ENCODE assay signal across 8 cellular contexts in the genomic region with DNA sequence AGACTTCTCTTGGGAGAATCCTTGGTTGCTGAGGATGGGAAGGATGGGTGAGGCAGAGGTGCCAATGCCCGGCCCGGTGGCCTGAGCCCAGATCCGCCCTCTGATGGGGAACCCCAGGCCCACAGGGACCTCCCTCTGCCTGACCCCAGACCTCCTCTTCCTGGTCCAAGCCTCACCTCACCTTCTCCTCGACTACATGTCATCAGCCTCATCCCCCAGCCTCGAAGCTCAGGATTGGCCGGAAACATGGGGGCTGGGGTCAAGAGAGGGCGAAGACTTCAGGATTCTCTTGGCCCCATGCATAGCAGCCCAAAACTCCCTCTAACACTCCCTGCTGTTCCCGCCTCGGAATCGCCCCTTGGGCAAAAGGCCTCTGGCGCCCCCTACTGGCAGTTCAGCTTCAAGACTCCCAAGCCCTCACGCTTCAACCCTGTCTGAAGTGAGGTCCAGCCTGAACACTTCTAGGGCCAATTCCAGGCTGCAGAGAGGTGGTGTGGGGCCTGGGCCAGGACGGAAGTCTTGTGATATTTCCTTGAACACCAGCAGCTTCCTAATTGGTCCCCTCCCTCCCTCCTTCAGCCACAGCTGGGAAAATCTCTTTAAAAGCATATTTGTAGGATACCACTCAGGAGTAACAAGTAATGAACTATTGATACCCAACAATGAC. TPM values are rescaled to one million over a fixed set of nuclear protein-coding genes. Genes with fewer than 3 reads are reported as not detected.
DNase-seq lines count a peak whose midpoint lies in the region; ATAC-seq, FAIRE-seq and TF ChIP-seq lines count a peak whose summit lies in the region.

No MANE protein-coding gene starts in this region.

- peak; percentile 77 to 84 (median 82) for DNase-seq in CD4-positive, CD25-positive, alpha-beta regulatory T cell
- DNase-seq in HEK293T (ENCODE audit: extremely low spot score) (peak; percentile 86), NCI-H345 (lab: John Stamatoyannopoulos, UW) (peak; percentile 83), mammary epithelial cell (peak; percentile 70), keratinocyte (ENCODE audit: low read depth, low spot score) (no peak)
- DNase-seq in activated CD4-positive, CD25-positive, alpha-beta regulatory T cell treated with anti-CD3 and anti-CD28 coated beads, Interleukin-2, amount 50 U/mL, for 16 hours (ENCODE audit: low read depth, low spot score) = peak; percentile 80
- DNase-seq in stimulated activated CD4-positive, alpha-beta T cell treated with anti-CD3 and anti-CD28 coated beads, Interleukin-1b, Interleukin-23, amount 100 ng/mL, for 4 hours (ENCODE audit: low read depth in 2 of 2) = peak; percentile 92 to 96

- H3K9me1 ChIP-seq in keratinocyte (ENCODE audit: control insufficient read depth, extremely low read depth, insufficient read depth, low read length) = no peaks in the 10 kb centered on the region

- peak overlapping the region in 1 of 4 donors; percentile 14 for H3K4me3 Mint-ChIP-seq in CD4-positive, CD25-positive, alpha-beta regulatory T cell

- CTCF ChIA-PET in HEK293T (lab: Yijun Ruan, JAX) = interaction anchor here (0.8 to 3.0 kb wide), 9 partner anchors 9 to 166 kb away, joined by 3 to 28 read pairs (median 6); no protein-coding TSS in a partner anchor
- CTCF ChIA-PET in mammary epithelial cell (lab: Charles Lee; ENCODE audit: low non-redundant PET) = interaction anchor here (2.1 kb wide), 1 partner anchor 109 kb away, joined by 5 read pairs; no protein-coding TSS in a partner anchor

- no peak overlapping the region for H3K27ac ChIP-seq in CD4-positive, CD25-positive, alpha-beta regulatory T cell (ENCODE audit: insufficient read depth, low read length, poor library complexity, severe bottlenecking)
- no peak overlapping the region for H3K27ac ChIP-seq in mammary epithelial cell (ENCODE audit: insufficient read depth, low read depth, low read length)
- no peak overlapping the region for H3K27ac ChIP-seq in keratinocyte (ENCODE audit: control insufficient read depth, insufficient read depth, low read length)

- H3K27me3 ChIP-seq in CD4-positive, CD25-positive, alpha-beta regulatory T cell (ENCODE audit: control insufficient read depth, insufficient read depth, low read length) = peaks cover 4% of the 10 kb centered on the region
- H3K27me3 ChIP-seq in mammary epithelial cell (ENCODE audit: insufficient read depth, low read length) = no peaks in the 10 kb centered on the region
- peaks cover 10% of the 10 kb centered on the region for H3K27me3 ChIP-seq in keratinocyte (ENCODE audit: control insufficient read depth, extremely low read depth, insufficient read depth, low read length)

- peak overlapping the region in 1 of 3 donors; percentile 73 for H3K27ac Mint-ChIP-seq in CD4-positive, CD25-positive, alpha-beta regulatory T cell

- ATAC-seq in CD4-positive, CD25-positive, alpha-beta regulatory T cell (ENCODE audit: low read depth in 2 of 2) = peak; percentile 82 to 87
- no peak for ATAC-seq in GM19328 (IDR thresholded peaks at IDR 0.05; ENCODE audit: unreplicated experiment)

- POLR2A ChIA-PET in HEK293T (lab: Yijun Ruan, JAX) = interaction anchor here (1.3 to 2.1 kb wide), 2 partner anchors 108 to 237 kb away, joined by 4 to 5 read pairs; a partner anchor contains a TSS

- H2AFZ ChIP-seq in mammary epithelial cell (ENCODE audit: low read depth, low read length) = peak overlapping the region; percentile 12
- no peak overlapping the region for H2AFZ ChIP-seq in keratinocyte (ENCODE audit: control insufficient read depth, low read length)

- dilution Hi-C loops in mammary epithelial cell (cut with HindIII; ENCODE audit: low sequenced_read_pairs) = loop anchor here (5.0 to 10.0 kb wide), 4 partner anchors 78 to 249 kb away; no protein-coding TSS in a partner anchor
- dilution Hi-C loops in keratinocyte (cut with MboI; ENCODE audit: extremely low pct_ligation_motif_present, low sequenced_read_pairs) = no loop called here

- no peaks in the 10 kb centered on the region for H4K20me1 ChIP-seq in mammary epithelial cell (ENCODE audit: insufficient read depth, low read length)
- H4K20me1 ChIP-seq in keratinocyte (ENCODE audit: control insufficient read depth, extremely low read depth, insufficient read depth, low read length) = no peaks in the 10 kb centered on the region

- no peak overlapping the region for H3K4me2 ChIP-seq in mammary epithelial cell (ENCODE audit: insufficient read depth, low read depth, low read length)
- H3K4me2 ChIP-seq in keratinocyte (ENCODE audit: control insufficient read depth, extremely low read depth, insufficient read depth, low read depth, low read length) = no peak overlapping the region

- peaks cover 4% of the 10 kb centered on the region for H3K4me1 ChIP-seq in CD4-positive, CD25-positive, alpha-beta regulatory T cell (ENCODE audit: control insufficient read depth, insufficient read depth, low read length, poor library complexity, severe bottlenecking)
- peaks cover 30% of the 10 kb centered on the region for H3K4me1 ChIP-seq in mammary epithelial cell (ENCODE audit: insufficient read depth, low read length)
- peaks cover 23% of the 10 kb centered on the region for H3K4me1 ChIP-seq in keratinocyte (ENCODE audit: control insufficient read depth, extremely low read depth, insufficient read depth, low read length)

- TF ChIP-seq CTCF in mammary epithelial cell (conservative IDR thresholded peaks at IDR 0.05 in 1 of 2, IDR thresholded peaks at IDR 0.05 in 1 of 2; ENCODE audit: extremely low read depth in 1 of 2, insufficient read depth in 1 of 2, low read depth in 1 of 2, low read length in 2 of 2) (peak; percentile 98 to 99), keratinocyte (optimal IDR thresholded peaks at IDR 0.05 in 1 of 3, IDR thresholded peaks at IDR 0.05 in 1 of 3, conservative IDR thresholded peaks at IDR 0.05 in 1 of 3; ENCODE audit: extremely low read depth in 1 of 3, insufficient read depth in 2 of 3, low read length in 3 of 3) (peak; percentile 94 to 99 (median 97))

- in situ Hi-C loops in mammary epithelial cell (cut with MboI; ENCODE audit: low sequenced_read_pairs in 2 of 2) = loop anchor here (5.0 to 10.0 kb wide), 3 partner anchors 108 to 251 kb away; a partner anchor contains a TSS

- peaks cover 0 to 16% (median 5%) of the 10 kb centered on the region in 4 donors for H3K4me1 Mint-ChIP-seq in CD4-positive, CD25-positive, alpha-beta regulatory T cell

- BruUV-seq in mammary epithelial cell (replicated peaks; lab: Mats Ljungman, UMichigan) = no TSS peak

- peaks cover 11% of the 10 kb centered on the region for H3K27me3 Mint-ChIP-seq in CD4-positive, CD25-positive, alpha-beta regulatory T cell

- H3K36me3 ChIP-seq in CD4-positive, CD25-positive, alpha-beta regulatory T cell (ENCODE audit: control insufficient read depth, insufficient read depth, low read length) = no peaks in the 10 kb centered on the region
- H3K36me3 ChIP-seq in mammary epithelial cell (ENCODE audit: insufficient read depth, low read length) (no peaks in the 10 kb centered on the region), keratinocyte (ENCODE audit: control insufficient read depth in 2 of 2, extremely low read depth in 1 of 2, insufficient read depth in 2 of 2, low read length in 2 of 2) (no peaks in the 10 kb centered on the region)

- peaks cover 0 to 3% (median 0%) of the 10 kb centered on the region in 7 donors for H3K9me3 Mint-ChIP-seq in CD4-positive, CD25-positive, alpha-beta regulatory T cell

- WGBS in mammary epithelial cell (ENCODE audit: low coverage, missing lambda C conversion rate) = 2% methylated on average over 7 of the region's 13 CpGs

- no peaks in the 10 kb centered on the region for H3K36me3 Mint-ChIP-seq in CD4-positive, CD25-positive, alpha-beta regulatory T cell

- FAIRE-seq in keratinocyte (lab: Jason Lieb, UNC) = peak; percentile 17

- H3K9ac ChIP-seq in mammary epithelial cell (ENCODE audit: insufficient read depth, low read length) (no peak overlapping the region), keratinocyte (ENCODE audit: control insufficient read depth, extremely low read depth, insufficient read depth, low read length) (no peak overlapping the region)

- H3K79me2 ChIP-seq in mammary epithelial cell (ENCODE audit: insufficient read depth, low read length) (no peaks in the 10 kb centered on the region), keratinocyte (ENCODE audit: control insufficient read depth, insufficient read depth, low read length) (no peaks in the 10 kb centered on the region)

- intact Hi-C loops in mammary epithelial cell (cut with micrococcal nuclease) = loop anchor here (1.0 kb wide), 5 partner anchors 68 to 250 kb away; a partner anchor contains a TSS

- H3K9me3 ChIP-seq in CD4-positive, CD25-positive, alpha-beta regulatory T cell (ENCODE audit: control insufficient read depth in 2 of 2, low read length in 2 of 2) = no peaks in the 10 kb centered on the region
- no peaks in the 10 kb centered on the region for H3K9me3 ChIP-seq in mammary epithelial cell (replicated peaks; ENCODE audit: insufficient read depth, low read length)
- no peaks in the 10 kb centered on the region for H3K9me3 ChIP-seq in keratinocyte (ENCODE audit: control insufficient read depth, low read depth, low read length)

- no peak overlapping the region for H3K4me3 ChIP-seq in CD4-positive, CD25-positive, alpha-beta regulatory T cell (ENCODE audit: low read depth, low read length)
- no peak overlapping the region for H3K4me3 ChIP-seq in mammary epithelial cell (replicated peaks in 1 of 3; ENCODE audit: insufficient read depth in 1 of 3, low read depth in 2 of 3, low read length in 3 of 3)
- H3K4me3 ChIP-seq in keratinocyte (ENCODE audit: control insufficient read depth in 2 of 3, extremely low read depth in 1 of 3, insufficient read depth in 2 of 3, low read depth in 1 of 3, low read length in 3 of 3) = no peak overlapping the region

TF ChIP-seq in HEK293T, 16 proteins besides CTCF, POLR2A, EP300 and RAD21:
- no peak for TF ChIP-seq LEF1 (IDR thresholded peaks at IDR 0.05; ENCODE audit: borderline replicate concordance)
- peak; percentile 34; the same call in 1 of the 2 replicates for TF ChIP-seq L3MBTL2 (conservative IDR thresholded peaks at IDR 0.05)
TF ChIP-seq in HEK293T: peak in this region for 1.

RNA-seq across cellular contexts. Expression of a gene that starts 47.2 kb away (rescaled TPM):
- total RNA-seq in CD4-positive, CD25-positive, alpha-beta regulatory T cell = 78.5 TPM
- 10 to 100 TPM; 23.9 to 27.7 (median 25.6) TPM for polyA plus RNA-seq in CD4-positive, CD25-positive, alpha-beta regulatory T cell
- total RNA-seq in mammary epithelial cell = 10 to 100 TPM; 24.8 to 31.3 TPM
- polyA plus RNA-seq in mammary epithelial cell (18.5 TPM), keratinocyte (13.2 to 37.4 TPM (median 14.4 TPM) in 3 replicates)
- polyA minus RNA-seq in mammary epithelial cell (11.2 TPM), keratinocyte (16.5 to 25.6 TPM (median 18.3 TPM) in 3 replicates)
- polyA plus RNA-seq in keratinocyte (2011; ENCODE audit: low read depth) = 13.8 TPM
- polyA plus RNA-seq in keratinocyte (2011; cell fraction: cytosol; rRNA removed) = 9.9 and 18.5 TPM in 2 replicates
- polyA plus RNA-seq in keratinocyte (2011; cell fraction: nucleus; rRNA removed) = 70.1 and 88.7 TPM in 2 replicates
- 16.6 and 34.7 TPM in 2 replicates for polyA plus RNA-seq in keratinocyte (2012; ENCODE audit: low replicate concordance)
- 21.3 TPM for polyA minus RNA-seq in keratinocyte (2011; cell fraction: cytosol; rRNA and poly(A)+ RNA removed)
- polyA minus RNA-seq in keratinocyte (2011; cell fraction: nucleus; rRNA and poly(A)+ RNA removed) = 47.1 and 62.7 TPM in 2 replicates
